ENCODE assay signal across 1 cellular context in the genomic region with DNA sequence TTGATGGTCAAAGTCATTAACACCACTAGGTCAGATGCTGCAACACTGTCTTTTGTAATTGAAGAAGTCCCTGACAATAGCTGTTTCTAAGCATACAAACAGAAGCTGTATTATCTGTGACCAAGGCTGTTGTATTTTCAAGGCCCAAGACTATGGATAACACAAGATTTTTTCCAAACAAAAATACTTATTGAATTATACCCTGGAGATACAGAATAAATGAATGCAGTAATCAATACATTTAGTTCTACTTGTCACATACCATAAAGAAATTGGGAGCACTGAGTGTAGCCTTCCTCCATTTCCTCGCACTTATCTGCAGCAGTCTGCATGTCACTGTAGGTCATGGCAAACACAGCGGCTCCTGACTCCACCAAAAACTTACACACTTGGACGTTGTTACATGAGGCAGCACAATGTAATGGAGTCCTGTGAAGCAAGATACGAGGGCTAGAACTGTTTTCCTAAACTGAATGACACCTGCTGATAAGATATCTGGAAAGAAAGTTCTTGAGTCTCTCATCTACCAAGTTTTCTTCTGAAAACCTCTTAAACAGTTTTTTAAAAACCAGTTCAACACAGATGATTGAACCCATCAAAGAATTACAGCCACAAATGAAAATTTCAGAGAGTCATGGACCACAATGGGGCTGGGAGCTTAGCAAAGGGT.
TF ChIP-seq lines count a peak whose summit lies in the region.

No MANE protein-coding gene starts in this region.

TF ChIP-seq in K562, 482 proteins besides CTCF, POLR2A, EP300 and RAD21 (continued from another document and continues in another):
- TF ChIP-seq, protein P1, sequence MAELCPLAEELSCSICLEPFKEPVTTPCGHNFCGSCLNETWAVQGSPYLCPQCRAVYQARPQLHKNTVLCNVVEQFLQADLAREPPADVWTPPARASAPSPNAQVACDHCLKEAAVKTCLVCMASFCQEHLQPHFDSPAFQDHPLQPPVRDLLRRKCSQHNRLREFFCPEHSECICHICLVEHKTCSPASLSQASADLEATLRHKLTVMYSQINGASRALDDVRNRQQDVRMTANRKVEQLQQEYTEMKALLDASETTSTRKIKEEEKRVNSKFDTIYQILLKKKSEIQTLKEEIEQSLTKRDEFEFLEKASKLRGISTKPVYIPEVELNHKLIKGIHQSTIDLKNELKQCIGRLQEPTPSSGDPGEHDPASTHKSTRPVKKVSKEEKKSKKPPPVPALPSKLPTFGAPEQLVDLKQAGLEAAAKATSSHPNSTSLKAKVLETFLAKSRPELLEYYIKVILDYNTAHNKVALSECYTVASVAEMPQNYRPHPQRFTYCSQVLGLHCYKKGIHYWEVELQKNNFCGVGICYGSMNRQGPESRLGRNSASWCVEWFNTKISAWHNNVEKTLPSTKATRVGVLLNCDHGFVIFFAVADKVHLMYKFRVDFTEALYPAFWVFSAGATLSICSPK (IDR thresholded peaks at IDR 0.05; ENCODE audit: borderline replicate concordance) = no peak
- TF ChIP-seq, protein P2, sequence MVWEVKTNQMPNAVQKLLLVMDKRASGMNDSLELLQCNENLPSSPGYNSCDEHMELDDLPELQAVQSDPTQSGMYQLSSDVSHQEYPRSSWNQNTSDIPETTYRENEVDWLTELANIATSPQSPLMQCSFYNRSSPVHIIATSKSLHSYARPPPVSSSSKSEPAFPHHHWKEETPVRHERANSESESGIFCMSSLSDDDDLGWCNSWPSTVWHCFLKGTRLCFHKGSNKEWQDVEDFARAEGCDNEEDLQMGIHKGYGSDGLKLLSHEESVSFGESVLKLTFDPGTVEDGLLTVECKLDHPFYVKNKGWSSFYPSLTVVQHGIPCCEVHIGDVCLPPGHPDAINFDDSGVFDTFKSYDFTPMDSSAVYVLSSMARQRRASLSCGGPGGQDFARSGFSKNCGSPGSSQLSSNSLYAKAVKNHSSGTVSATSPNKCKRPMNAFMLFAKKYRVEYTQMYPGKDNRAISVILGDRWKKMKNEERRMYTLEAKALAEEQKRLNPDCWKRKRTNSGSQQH (CRISPR knock-in tag; IDR thresholded peaks at IDR 0.05) = 0 out of 2 replicates have a peak, but pooled peaks have one; percentile 69
- TF ChIP-seq NEUROD1 (IDR thresholded peaks at IDR 0.05; ENCODE audit: borderline replicate concordance, low read depth, low read length, partially characterized antibody) (peak; percentile 92), ZNF232 (CRISPR knock-in tag; IDR thresholded peaks at IDR 0.05) (no peak), LARP7 (IDR thresholded peaks at IDR 0.05) (no peak), BACH1 (tag; IDR thresholded peaks at IDR 0.05) (peak; percentile 87), ZNF77 (CRISPR knock-in tag; IDR thresholded peaks at IDR 0.05) (no peak), IFI16 (CRISPR knock-in tag; IDR thresholded peaks at IDR 0.05) (peak; percentile 84), RBM22 (IDR thresholded peaks at IDR 0.05; ENCODE audit: low read depth, low read length, poor library complexity, severe bottlenecking) (no peak), GABPB2 (CRISPR knock-in tag; conservative IDR thresholded peaks at IDR 0.05) (no peak), ZNF431 (CRISPR knock-in tag; IDR thresholded peaks at IDR 0.05) (peak; percentile 37; the same call in 1 of the 2 replicates), ZEB2 (IDR thresholded peaks at IDR 0.05) (peak; percentile 89), ZNF217 (CRISPR knock-in tag; IDR thresholded peaks at IDR 0.05) (no peak), ETV6 (IDR thresholded peaks at IDR 0.05; ENCODE audit: borderline replicate concordance in 1 of 2, low read depth in 2 of 2, low read length in 1 of 2) (peak in 1 of 2 experiments; percentile 72; a peak in 1 of 4 replicates), ETV6 (CRISPR knock-in tag; IDR thresholded peaks at IDR 0.05; ENCODE audit: borderline replicate concordance) (no peak), FOXA1 (IDR thresholded peaks at IDR 0.05; ENCODE audit: borderline replicate concordance) (no peak; the same call in 1 of the 2 replicates), ZFP36 (IDR thresholded peaks at IDR 0.05; ENCODE audit: low read depth, low read length, partially characterized antibody) (no peak), CC2D1A (IDR thresholded peaks at IDR 0.05) (peak; percentile 94; the same call in 1 of the 2 replicates), TCFL5 (CRISPR knock-in tag; conservative IDR thresholded peaks at IDR 0.05) (peak; percentile 6; the same call in 1 of the 2 replicates), STAG1 (CRISPR knock-in tag; IDR thresholded peaks at IDR 0.05; ENCODE audit: borderline replicate concordance) (no peak), L3MBTL2 (IDR thresholded peaks at IDR 0.05) (peak; percentile 99), DNMT1 (IDR thresholded peaks at IDR 0.05) (no peak), KDM5B (IDR thresholded peaks at IDR 0.05; ENCODE audit: insufficient replicate concordance, low read depth, low read length) (peak; percentile 54), ARID1B (IDR thresholded peaks at IDR 0.05) (peak; percentile 99), PTRF (tag; IDR thresholded peaks at IDR 0.05) (peak; percentile 39; the same call in 1 of the 2 replicates), GATAD2A (IDR thresholded peaks at IDR 0.05) (peak; percentile 90), DPF2 (IDR thresholded peaks at IDR 0.05) (peak; percentile 100), RAD51 (IDR thresholded peaks at IDR 0.05; ENCODE audit: borderline replicate concordance, low read depth) (peak; percentile 49; the same call in 1 of the 2 replicates), ZBED1 (IDR thresholded peaks at IDR 0.05) (0 out of 2 replicates have a peak, but pooled peaks have one; percentile 59), SNIP1 (IDR thresholded peaks at IDR 0.05; ENCODE audit: low read depth) (no peak), ZNF717 (CRISPR knock-in tag; IDR thresholded peaks at IDR 0.05) (no peak), TEAD2 (tag; IDR thresholded peaks at IDR 0.05) (peak; percentile 50), ZNF197 (CRISPR knock-in tag; IDR thresholded peaks at IDR 0.05; ENCODE audit: low read depth) (peak; percentile 72), SMARCC2 (IDR thresholded peaks at IDR 0.05; ENCODE audit: low read depth) (peak; percentile 99), CCAR2 (IDR thresholded peaks at IDR 0.05; ENCODE audit: low read depth, low read length) (no peak)
- TF ChIP-seq, protein P3, sequence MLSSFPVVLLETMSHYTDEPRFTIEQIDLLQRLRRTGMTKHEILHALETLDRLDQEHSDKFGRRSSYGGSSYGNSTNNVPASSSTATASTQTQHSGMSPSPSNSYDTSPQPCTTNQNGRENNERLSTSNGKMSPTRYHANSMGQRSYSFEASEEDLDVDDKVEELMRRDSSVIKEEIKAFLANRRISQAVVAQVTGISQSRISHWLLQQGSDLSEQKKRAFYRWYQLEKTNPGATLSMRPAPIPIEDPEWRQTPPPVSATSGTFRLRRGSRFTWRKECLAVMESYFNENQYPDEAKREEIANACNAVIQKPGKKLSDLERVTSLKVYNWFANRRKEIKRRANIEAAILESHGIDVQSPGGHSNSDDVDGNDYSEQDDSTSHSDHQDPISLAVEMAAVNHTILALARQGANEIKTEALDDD (IDR thresholded peaks at IDR 0.05) = peak; percentile 76
- TF ChIP-seq, protein P4, sequence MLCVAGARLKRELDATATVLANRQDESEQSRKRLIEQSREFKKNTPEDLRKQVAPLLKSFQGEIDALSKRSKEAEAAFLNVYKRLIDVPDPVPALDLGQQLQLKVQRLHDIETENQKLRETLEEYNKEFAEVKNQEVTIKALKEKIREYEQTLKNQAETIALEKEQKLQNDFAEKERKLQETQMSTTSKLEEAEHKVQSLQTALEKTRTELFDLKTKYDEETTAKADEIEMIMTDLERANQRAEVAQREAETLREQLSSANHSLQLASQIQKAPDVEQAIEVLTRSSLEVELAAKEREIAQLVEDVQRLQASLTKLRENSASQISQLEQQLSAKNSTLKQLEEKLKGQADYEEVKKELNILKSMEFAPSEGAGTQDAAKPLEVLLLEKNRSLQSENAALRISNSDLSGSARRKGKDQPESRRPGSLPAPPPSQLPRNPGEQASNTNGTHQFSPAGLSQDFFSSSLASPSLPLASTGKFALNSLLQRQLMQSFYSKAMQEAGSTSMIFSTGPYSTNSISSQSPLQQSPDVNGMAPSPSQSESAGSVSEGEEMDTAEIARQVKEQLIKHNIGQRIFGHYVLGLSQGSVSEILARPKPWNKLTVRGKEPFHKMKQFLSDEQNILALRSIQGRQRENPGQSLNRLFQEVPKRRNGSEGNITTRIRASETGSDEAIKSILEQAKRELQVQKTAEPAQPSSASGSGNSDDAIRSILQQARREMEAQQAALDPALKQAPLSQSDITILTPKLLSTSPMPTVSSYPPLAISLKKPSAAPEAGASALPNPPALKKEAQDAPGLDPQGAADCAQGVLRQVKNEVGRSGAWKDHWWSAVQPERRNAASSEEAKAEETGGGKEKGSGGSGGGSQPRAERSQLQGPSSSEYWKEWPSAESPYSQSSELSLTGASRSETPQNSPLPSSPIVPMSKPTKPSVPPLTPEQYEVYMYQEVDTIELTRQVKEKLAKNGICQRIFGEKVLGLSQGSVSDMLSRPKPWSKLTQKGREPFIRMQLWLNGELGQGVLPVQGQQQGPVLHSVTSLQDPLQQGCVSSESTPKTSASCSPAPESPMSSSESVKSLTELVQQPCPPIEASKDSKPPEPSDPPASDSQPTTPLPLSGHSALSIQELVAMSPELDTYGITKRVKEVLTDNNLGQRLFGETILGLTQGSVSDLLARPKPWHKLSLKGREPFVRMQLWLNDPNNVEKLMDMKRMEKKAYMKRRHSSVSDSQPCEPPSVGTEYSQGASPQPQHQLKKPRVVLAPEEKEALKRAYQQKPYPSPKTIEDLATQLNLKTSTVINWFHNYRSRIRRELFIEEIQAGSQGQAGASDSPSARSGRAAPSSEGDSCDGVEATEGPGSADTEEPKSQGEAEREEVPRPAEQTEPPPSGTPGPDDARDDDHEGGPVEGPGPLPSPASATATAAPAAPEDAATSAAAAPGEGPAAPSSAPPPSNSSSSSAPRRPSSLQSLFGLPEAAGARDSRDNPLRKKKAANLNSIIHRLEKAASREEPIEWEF (CRISPR knock-in tag; IDR thresholded peaks at IDR 0.05) = peak; percentile 88; the same call in 1 of the 2 replicates
- TF ChIP-seq, protein P5, sequence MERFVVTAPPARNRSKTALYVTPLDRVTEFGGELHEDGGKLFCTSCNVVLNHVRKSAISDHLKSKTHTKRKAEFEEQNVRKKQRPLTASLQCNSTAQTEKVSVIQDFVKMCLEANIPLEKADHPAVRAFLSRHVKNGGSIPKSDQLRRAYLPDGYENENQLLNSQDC (CRISPR knock-in tag; IDR thresholded peaks at IDR 0.05) = no peak
- TF ChIP-seq, protein P6, sequence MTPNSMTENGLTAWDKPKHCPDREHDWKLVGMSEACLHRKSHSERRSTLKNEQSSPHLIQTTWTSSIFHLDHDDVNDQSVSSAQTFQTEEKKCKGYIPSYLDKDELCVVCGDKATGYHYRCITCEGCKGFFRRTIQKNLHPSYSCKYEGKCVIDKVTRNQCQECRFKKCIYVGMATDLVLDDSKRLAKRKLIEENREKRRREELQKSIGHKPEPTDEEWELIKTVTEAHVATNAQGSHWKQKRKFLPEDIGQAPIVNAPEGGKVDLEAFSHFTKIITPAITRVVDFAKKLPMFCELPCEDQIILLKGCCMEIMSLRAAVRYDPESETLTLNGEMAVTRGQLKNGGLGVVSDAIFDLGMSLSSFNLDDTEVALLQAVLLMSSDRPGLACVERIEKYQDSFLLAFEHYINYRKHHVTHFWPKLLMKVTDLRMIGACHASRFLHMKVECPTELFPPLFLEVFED (CRISPR knock-in tag; conservative IDR thresholded peaks at IDR 0.05) = no peak; the same call in 1 of the 2 replicates
- TF ChIP-seq, protein P7, sequence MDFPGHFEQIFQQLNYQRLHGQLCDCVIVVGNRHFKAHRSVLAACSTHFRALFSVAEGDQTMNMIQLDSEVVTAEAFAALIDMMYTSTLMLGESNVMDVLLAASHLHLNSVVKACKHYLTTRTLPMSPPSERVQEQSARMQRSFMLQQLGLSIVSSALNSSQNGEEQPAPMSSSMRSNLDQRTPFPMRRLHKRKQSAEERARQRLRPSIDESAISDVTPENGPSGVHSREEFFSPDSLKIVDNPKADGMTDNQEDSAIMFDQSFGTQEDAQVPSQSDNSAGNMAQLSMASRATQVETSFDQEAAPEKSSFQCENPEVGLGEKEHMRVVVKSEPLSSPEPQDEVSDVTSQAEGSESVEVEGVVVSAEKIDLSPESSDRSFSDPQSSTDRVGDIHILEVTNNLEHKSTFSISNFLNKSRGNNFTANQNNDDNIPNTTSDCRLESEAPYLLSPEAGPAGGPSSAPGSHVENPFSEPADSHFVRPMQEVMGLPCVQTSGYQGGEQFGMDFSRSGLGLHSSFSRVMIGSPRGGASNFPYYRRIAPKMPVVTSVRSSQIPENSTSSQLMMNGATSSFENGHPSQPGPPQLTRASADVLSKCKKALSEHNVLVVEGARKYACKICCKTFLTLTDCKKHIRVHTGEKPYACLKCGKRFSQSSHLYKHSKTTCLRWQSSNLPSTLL (IDR thresholded peaks at IDR 0.05) = no peak
- TF ChIP-seq, protein P8, sequence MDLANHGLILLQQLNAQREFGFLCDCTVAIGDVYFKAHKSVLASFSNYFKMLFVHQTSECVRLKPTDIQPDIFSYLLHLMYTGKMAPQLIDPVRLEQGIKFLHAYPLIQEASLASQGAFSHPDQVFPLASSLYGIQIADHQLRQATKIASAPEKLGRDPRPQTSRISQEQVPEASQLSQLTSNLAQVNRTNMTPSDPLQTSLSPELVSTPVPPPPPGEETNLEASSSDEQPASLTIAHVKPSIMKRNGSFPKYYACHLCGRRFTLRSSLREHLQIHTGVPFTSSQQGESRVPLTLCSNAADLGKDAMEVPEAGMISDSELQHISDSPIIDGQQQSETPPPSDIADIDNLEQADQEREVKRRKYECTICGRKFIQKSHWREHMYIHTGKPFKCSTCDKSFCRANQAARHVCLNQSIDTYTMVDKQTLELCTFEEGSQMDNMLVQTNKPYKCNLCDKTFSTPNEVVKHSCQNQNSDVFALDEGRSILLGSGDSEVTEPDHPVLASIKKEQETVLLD (IDR thresholded peaks at IDR 0.05) = peak; percentile 70; the same call in 1 of the 2 replicates
- TF ChIP-seq, protein P9, sequence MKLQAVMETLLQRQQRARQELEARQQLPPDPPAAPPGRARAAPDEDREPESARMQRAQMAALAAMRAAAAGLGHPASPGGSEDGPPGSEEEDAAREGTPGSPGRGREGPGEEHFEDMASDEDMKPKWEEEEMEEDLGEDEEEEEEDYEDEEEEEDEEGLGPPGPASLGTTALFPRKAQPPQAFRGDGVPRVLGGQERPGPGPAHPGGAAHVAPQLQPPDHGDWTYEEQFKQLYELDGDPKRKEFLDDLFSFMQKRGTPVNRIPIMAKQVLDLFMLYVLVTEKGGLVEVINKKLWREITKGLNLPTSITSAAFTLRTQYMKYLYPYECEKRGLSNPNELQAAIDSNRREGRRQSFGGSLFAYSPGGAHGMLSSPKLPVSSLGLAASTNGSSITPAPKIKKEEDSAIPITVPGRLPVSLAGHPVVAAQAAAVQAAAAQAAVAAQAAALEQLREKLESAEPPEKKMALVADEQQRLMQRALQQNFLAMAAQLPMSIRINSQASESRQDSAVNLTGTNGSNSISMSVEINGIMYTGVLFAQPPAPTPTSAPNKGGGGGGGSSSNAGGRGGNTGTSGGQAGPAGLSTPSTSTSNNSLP (IDR thresholded peaks at IDR 0.05; ENCODE audit: borderline replicate concordance, low read depth, low read length) = peak; percentile 72; the same call in 1 of the 2 replicates
- TF ChIP-seq, protein P10, sequence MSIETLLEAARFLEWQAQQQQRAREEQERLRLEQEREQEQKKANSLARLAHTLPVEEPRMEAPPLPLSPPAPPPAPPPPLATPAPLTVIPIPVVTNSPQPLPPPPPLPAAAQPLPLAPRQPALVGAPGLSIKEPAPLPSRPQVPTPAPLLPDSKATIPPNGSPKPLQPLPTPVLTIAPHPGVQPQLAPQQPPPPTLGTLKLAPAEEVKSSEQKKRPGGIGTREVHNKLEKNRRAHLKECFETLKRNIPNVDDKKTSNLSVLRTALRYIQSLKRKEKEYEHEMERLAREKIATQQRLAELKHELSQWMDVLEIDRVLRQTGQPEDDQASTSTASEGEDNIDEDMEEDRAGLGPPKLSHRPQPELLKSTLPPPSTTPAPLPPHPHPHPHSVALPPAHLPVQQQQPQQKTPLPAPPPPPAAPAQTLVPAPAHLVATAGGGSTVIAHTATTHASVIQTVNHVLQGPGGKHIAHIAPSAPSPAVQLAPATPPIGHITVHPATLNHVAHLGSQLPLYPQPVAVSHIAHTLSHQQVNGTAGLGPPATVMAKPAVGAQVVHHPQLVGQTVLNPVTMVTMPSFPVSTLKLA (conservative IDR thresholded peaks at IDR 0.05) = peak; percentile 52 to 87; a peak in 2 of 4 replicates
